20 cellular contexts compared by ENCODE assay signal in the genomic region with DNA sequence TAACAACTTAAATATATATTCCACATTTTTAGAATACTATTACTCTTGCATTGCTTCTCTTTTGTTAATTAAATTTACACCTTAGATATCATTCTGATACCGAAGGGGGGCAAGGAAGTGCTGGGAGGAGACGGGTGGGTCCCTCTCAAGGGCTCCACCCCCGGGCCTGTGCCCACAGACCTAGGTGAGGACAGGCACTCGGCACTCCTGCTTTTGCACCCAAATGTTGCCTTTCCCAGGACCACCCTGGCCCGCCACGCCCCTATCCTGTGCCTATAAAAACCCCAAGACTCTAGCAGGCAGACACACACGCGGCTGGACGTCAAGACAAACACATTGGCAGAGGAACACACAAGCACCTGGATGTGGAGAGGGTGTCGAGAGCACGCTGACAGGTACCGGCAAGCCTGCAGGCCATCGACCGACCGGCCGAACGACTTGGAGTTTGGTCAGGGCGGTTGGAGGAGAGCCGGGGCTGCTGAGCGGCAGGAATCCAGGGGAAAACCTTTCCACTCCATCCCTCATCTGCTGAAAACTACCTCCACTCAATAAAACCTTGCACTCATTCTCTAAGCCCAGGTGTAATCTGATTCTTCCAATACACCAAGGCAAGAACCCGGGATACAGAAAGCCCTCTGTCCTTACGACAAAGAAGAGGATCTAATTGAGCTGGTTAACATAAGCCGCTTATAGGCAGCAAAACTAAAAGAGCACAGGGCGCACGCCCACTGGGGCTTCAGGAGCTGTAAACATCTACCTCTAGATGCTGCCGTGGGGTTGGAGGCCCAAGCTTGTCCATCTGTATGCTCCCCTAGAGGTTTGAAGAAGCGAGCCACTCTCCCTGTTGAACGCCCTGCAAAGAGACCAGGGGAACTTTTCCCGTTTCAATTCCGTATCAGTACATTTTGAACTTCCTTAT.
DNase-seq lines count a peak whose midpoint lies in the region; ATAC-seq and TF ChIP-seq lines count a peak whose summit lies in the region.
"Had no signal": no experiment of that assay in that cellular context is flagged by ENCODE, and none has a peak within 500 bp of the region (broad histone marks: within the 10 kb centered on the region; RNA-seq: fewer than 3 reads in every experiment).

No MANE protein-coding gene starts in this region.

- H3K27ac ChIP-seq in WERI-Rb-1 (no peak overlapping the region), upper lobe of right lung (no peak overlapping the region)
- H3K27ac ChIP-seq: BLaER1, skin epidermis had no signal

- peak; percentile 22 for ATAC-seq in left lobe of liver
- peak; percentile 83 for ATAC-seq in upper lobe of right lung
- ATAC-seq in HG02870 (IDR thresholded peaks at IDR 0.05; ENCODE audit: unreplicated experiment) = no peak
- ATAC-seq: naive thymus-derived CD8-positive, alpha-beta T cell had no signal

- H3K27me3 ChIP-seq in WERI-Rb-1 (ENCODE audit: insufficient read depth, low read depth, severe bottlenecking) (peaks cover 63% of the 10 kb centered on the region), upper lobe of right lung (no peaks in the 10 kb centered on the region), Caco-2 (replicated peaks; ENCODE audit: control insufficient read depth, insufficient read depth, low read length) (no peaks in the 10 kb centered on the region)
- H3K27me3 ChIP-seq: BLaER1 had no signal

- BruUV-seq in Caco-2 (replicated peaks; lab: Mats Ljungman, UMichigan) = no TSS peak

- H3K36me3 ChIP-seq in WERI-Rb-1 (no peaks in the 10 kb centered on the region), upper lobe of right lung (no peaks in the 10 kb centered on the region), Caco-2 (ENCODE audit: control insufficient read depth, insufficient read depth, low read length) (no peaks in the 10 kb centered on the region)
- H3K36me3 ChIP-seq: BLaER1 had no signal

- no peaks in the 10 kb centered on the region for H3K4me1 ChIP-seq in upper lobe of right lung
- peaks cover 12% of the 10 kb centered on the region for H3K4me1 ChIP-seq in Caco-2
- H3K4me1 ChIP-seq: BLaER1 had no signal

- H3K36me3 Mint-ChIP-seq in Caco-2 (ENCODE audit: insufficient read depth, unreplicated experiment) = no peaks in the 10 kb centered on the region
- H3K36me3 Mint-ChIP-seq: activated naive CD8-positive, alpha-beta T cell treated with anti-CD3 and anti-CD28 coated beads for 36 hours; naive thymus-derived CD8-positive, alpha-beta T cell had no signal

- H3K4me1 Mint-ChIP-seq in Caco-2 (ENCODE audit: low read depth, unreplicated experiment) = peaks cover 8% of the 10 kb centered on the region
- H3K4me1 Mint-ChIP-seq: activated naive CD8-positive, alpha-beta T cell treated with anti-CD3 and anti-CD28 coated beads for 36 hours; naive thymus-derived CD8-positive, alpha-beta T cell had no signal

- POLR2A ChIA-PET in Caco-2 (lab: Charles Lee) = no interaction called here

- DNase-seq in NCI-H1417 (lab: John Stamatoyannopoulos, UW) (peak; percentile 61 to 85 (median 73)), NCI-H1417 treated with DMSO at 0.1 percent for 48 hours (lab: John Stamatoyannopoulos, UW) (no peak), WERI-Rb-1 (peak; percentile 89), left lobe of liver (ENCODE audit: low spot score) (no peak), upper lobe of right lung (peak; percentile 73), Caco-2 (no peak)
- no peak for DNase-seq in activated CD4-positive, alpha-beta T cell treated with anti-CD3 and anti-CD28 coated beads for 48 hours
- DNase-seq: 8988T; activated CD4-positive, alpha-beta T cell treated with anti-CD3 and anti-CD28 coated beads for 1 hour; activated naive CD8-positive, alpha-beta T cell treated with anti-CD3 and anti-CD28 coated beads for 36 hours; Kasumi-1; naive thymus-derived CD8-positive, alpha-beta T cell; NCI-H1436; NCI-H345; SK-N-SH had no signal

- TF ChIP-seq CTCF in WERI-Rb-1 (IDR thresholded peaks at IDR 0.05; ENCODE audit: low read depth, low read length) (no peak), upper lobe of right lung (IDR thresholded peaks at IDR 0.05) (no peak), Caco-2 (IDR thresholded peaks at IDR 0.05; ENCODE audit: insufficient read depth in 1 of 2, low read depth in 1 of 2, low read length in 1 of 2, severe bottlenecking in 1 of 2, unreplicated experiment in 1 of 2) (no peak)

- H3K9me3 Mint-ChIP-seq in Caco-2 (ENCODE audit: unreplicated experiment) = no peaks in the 10 kb centered on the region
- H3K9me3 Mint-ChIP-seq: activated naive CD8-positive, alpha-beta T cell treated with anti-CD3 and anti-CD28 coated beads for 36 hours; activated T-helper 1 cell treated with anti-CD3 and anti-CD28 coated beads, Interleukin-12 subunit alpha, Interleukin-12 subunit beta, Interleukin-2, Interleukin-4 antibody, amounts not matched to agents 30 ng/mL and 10 ng/mL and 1 ng/mL, durations not matched to agents 14 hours and 24 hours and 36 hours had no signal

- CTCF ChIA-PET in Caco-2 (lab: Charles Lee) = no interaction called here

- no peak overlapping the region for H3K4me3 ChIP-seq in WERI-Rb-1 (ENCODE audit: low read depth, low read length)
- H3K4me3 ChIP-seq in upper lobe of right lung = no peak overlapping the region
- no peak overlapping the region for H3K4me3 ChIP-seq in Caco-2 (ENCODE audit: low read depth, low read length)
- H3K4me3 ChIP-seq: BLaER1, skin epidermis had no signal

- H3K27me3 Mint-ChIP-seq in Caco-2 (ENCODE audit: insufficient read depth, unreplicated experiment) = no peaks in the 10 kb centered on the region

- H3K27ac Mint-ChIP-seq in Caco-2 (ENCODE audit: unreplicated experiment) = no peak overlapping the region
- H3K27ac Mint-ChIP-seq: activated naive CD8-positive, alpha-beta T cell treated with anti-CD3 and anti-CD28 coated beads for 36 hours; activated T-helper 1 cell treated with anti-CD3 and anti-CD28 coated beads, Interleukin-12 subunit alpha, Interleukin-12 subunit beta, Interleukin-2, Interleukin-4 antibody, amounts not matched to agents 30 ng/mL and 10 ng/mL and 1 ng/mL, durations not matched to agents 14 hours and 24 hours and 36 hours; naive thymus-derived CD8-positive, alpha-beta T cell; stimulated activated naive CD8-positive, alpha-beta T cell treated with anti-CD3 and anti-CD28 coated beads, Interleukin-15, Interleukin-2, amounts not matched to agents 100 ng/mL and 50 ng/mL, for 24 hours had no signal

- H3K9me3 ChIP-seq in WERI-Rb-1 (ENCODE audit: severe bottlenecking) (peaks cover 7% of the 10 kb centered on the region), upper lobe of right lung (no peaks in the 10 kb centered on the region), Caco-2 (no peaks in the 10 kb centered on the region; the same call in 1 of the 2 replicates)
- H3K9me3 ChIP-seq: SK-N-SH had no signal

- no peak overlapping the region for H3K4me3 Mint-ChIP-seq in Caco-2 (ENCODE audit: unreplicated experiment)
- H3K4me3 Mint-ChIP-seq: activated naive CD8-positive, alpha-beta T cell treated with anti-CD3 and anti-CD28 coated beads for 36 hours; activated T-helper 1 cell treated with anti-CD3 and anti-CD28 coated beads, Interleukin-12 subunit alpha, Interleukin-12 subunit beta, Interleukin-2, Interleukin-4 antibody, amounts not matched to agents 30 ng/mL and 10 ng/mL and 1 ng/mL, durations not matched to agents 14 hours and 24 hours and 36 hours; naive thymus-derived CD8-positive, alpha-beta T cell; stimulated activated naive CD8-positive, alpha-beta T cell treated with anti-CD3 and anti-CD28 coated beads, Interleukin-15, Interleukin-2, amounts not matched to agents 100 ng/mL and 50 ng/mL, for 24 hours had no signal

- intact Hi-C loops in upper lobe of right lung (cut with DNase I) (no loop called here), Caco-2 (cut with micrococcal nuclease; ENCODE audit: unreplicated experiment) (no loop called here)

Comparison
In these comparisons a context has a peak if more than half of its experiments do, and no peak if none do; other contexts are left out.
1. DNase-seq: peak in NCI-H1417 (3 of 3), WERI-Rb-1 (single experiment) and upper lobe of right lung (single experiment); none in NCI-H1417 treated with DMSO at 0.1 percent for 48 hours (single experiment), left lobe of liver (single experiment), activated CD4-positive, alpha-beta T cell treated with anti-CD3 and anti-CD28 coated beads for 48 hours (single experiment) and Caco-2 (0 of 2).